8 cellular contexts compared by ENCODE assay signal in the genomic region with DNA sequence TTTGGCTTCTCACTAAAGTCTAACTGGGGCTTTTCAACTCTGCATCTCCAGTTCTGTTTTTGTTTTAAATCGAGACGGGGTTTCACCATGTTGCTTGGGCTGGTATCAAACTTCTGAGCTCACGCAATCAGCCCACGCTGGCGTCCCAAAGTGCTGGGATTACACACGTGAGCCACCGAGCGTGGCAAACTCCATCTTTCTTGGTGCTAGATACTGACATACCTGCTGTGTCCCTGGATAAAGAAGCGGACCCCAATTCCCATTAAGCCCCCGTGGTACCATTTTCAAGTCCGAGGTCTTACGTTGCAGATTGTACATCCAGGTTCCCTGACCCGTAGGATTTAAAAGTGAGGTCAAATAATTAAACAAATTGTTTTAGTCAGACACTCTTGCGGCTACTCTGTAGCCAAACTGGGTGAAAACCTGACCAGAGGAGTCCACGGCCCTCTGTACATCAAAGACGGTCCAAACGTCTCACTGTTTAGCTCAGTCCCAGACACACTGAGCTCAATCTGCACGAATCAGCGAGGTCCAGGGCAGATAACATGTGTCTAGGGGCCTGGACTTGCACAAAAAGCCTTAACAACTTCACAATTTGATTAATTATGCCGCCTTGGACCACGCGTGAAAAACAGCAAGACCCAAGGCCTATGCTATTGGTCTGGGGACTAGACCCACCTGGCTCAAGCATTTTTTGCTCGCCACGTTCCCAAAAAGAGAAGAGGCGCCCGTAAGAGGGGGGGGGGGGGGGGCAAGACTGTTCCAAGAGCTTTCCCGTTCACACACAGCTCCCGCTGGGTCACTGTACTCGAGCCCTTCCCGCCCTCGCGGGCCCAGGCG. TPM values are rescaled to one million over a fixed set of nuclear protein-coding genes. Genes with fewer than 3 reads are reported as not detected.
DNase-seq lines count a peak whose midpoint lies in the region; ATAC-seq and TF ChIP-seq lines count a peak whose summit lies in the region.

No MANE protein-coding gene starts in this region.

- H3K4me3 Mint-ChIP-seq in stimulated activated naive CD8-positive, alpha-beta T cell treated with anti-CD3 and anti-CD28 coated beads, Interleukin-15, Interleukin-2, amounts not matched to agents 100 ng/mL and 50 ng/mL, for 24 hours = peak overlapping the region; percentile 95

- H3K27me3 Mint-ChIP-seq in stimulated activated naive CD8-positive, alpha-beta T cell treated with anti-CD3 and anti-CD28 coated beads, Interleukin-15, Interleukin-2, amounts not matched to agents 100 ng/mL and 50 ng/mL, for 24 hours = no peaks in the 10 kb centered on the region

- H3K27ac ChIP-seq in OCI-LY3 (ENCODE audit: low read length) (peak overlapping the region; percentile 67), liver (ENCODE audit: low read depth in 1 of 2, low read length in 2 of 2) (peak overlapping the region; percentile 100)

- peak overlapping the region; percentile 91 for H3K4me3 ChIP-seq in OCI-LY3 (ENCODE audit: low read length)
- peak overlapping the region; percentile 61 to 97 (median 76) for H3K4me3 ChIP-seq in liver (ENCODE audit: low read depth in 1 of 3, low read length in 3 of 3)

- H3K4me2 ChIP-seq in OCI-LY3 (ENCODE audit: low read length) = peak overlapping the region; percentile 98

- intact Hi-C loops in Right ventricle myocardium inferior (cut with DNase I) (no loop called here), cardiac septum (cut with DNase I) (loop anchor here (10.0 kb wide), 1 partner anchor 640 kb away; the partner anchor contains the start of gene ACO1)

- H2AFZ ChIP-seq in OCI-LY3 (ENCODE audit: low read depth, low read length) = peak overlapping the region; percentile 40; the same call in 1 of the 2 replicates

- H3K4me1 Mint-ChIP-seq in stimulated activated naive CD8-positive, alpha-beta T cell treated with anti-CD3 and anti-CD28 coated beads, Interleukin-15, Interleukin-2, amounts not matched to agents 100 ng/mL and 50 ng/mL, for 24 hours (ENCODE audit: low read depth) = peaks cover 67% of the 10 kb centered on the region

- WGBS in liver = 13% methylated on average over 33 of the region's 33 CpGs

- H3K79me2 ChIP-seq in OCI-LY3 (ENCODE audit: low read length) = peaks cover 97% of the 10 kb centered on the region

- DNase-seq in Right ventricle myocardium inferior (ENCODE audit: missing footprints) (no peak), cardiac septum (ENCODE audit: low spot score) (no peak), cerebellar nuclear complex (lab: John Stamatoyannopoulos, UW) (peak; percentile 1 to 28), amniotic stem cell (lab: John Stamatoyannopoulos, UW) (no peak)

- H3K36me3 ChIP-seq in OCI-LY3 (replicated peaks; ENCODE audit: low read depth, low read length) (peaks cover 39% of the 10 kb centered on the region), liver (ENCODE audit: control insufficient read depth in 4 of 4, insufficient read depth in 3 of 4, low read depth in 1 of 4, low read length in 3 of 4) (peaks cover 4 to 10% (median 8%) of the 10 kb centered on the region in 4 donors)

- H3K9ac ChIP-seq in OCI-LY3 (ENCODE audit: low read length) = peak overlapping the region; percentile 92
- peak overlapping the region; percentile 73 to 100 for H3K9ac ChIP-seq in liver (ENCODE audit: low read depth in 1 of 2, low read length in 2 of 2)

- ATAC-seq in Right ventricle myocardium inferior = peak; percentile 9
- ATAC-seq in GM21367 (IDR thresholded peaks at IDR 0.05; ENCODE audit: unreplicated experiment) = no peak

- peaks cover 31% of the 10 kb centered on the region for H3K4me1 ChIP-seq in OCI-LY3 (ENCODE audit: low read length)
- peaks cover 6 to 48% (median 36%) of the 10 kb centered on the region in 4 donors for H3K4me1 ChIP-seq in liver (ENCODE audit: control insufficient read depth in 4 of 4, insufficient read depth in 4 of 4, low read length in 3 of 4)

- peak overlapping the region; percentile 97 for H3K27ac Mint-ChIP-seq in stimulated activated naive CD8-positive, alpha-beta T cell treated with anti-CD3 and anti-CD28 coated beads, Interleukin-15, Interleukin-2, amounts not matched to agents 100 ng/mL and 50 ng/mL, for 24 hours

- TF ChIP-seq CTCF in OCI-LY3 (IDR thresholded peaks at IDR 0.05; ENCODE audit: low read depth, low read length) (no peak), liver (IDR thresholded peaks at IDR 0.05; ENCODE audit: low read depth, low read length, missing input control) (no peak)

- peaks cover 70% of the 10 kb centered on the region for H3K36me3 Mint-ChIP-seq in stimulated activated naive CD8-positive, alpha-beta T cell treated with anti-CD3 and anti-CD28 coated beads, Interleukin-15, Interleukin-2, amounts not matched to agents 100 ng/mL and 50 ng/mL, for 24 hours (ENCODE audit: low read depth)

- H4K20me1 ChIP-seq in OCI-LY3 (ENCODE audit: insufficient read depth, low read length) = peaks cover 32% of the 10 kb centered on the region

- H3K9me3 Mint-ChIP-seq in stimulated activated naive CD8-positive, alpha-beta T cell treated with anti-CD3 and anti-CD28 coated beads, Interleukin-15, Interleukin-2, amounts not matched to agents 100 ng/mL and 50 ng/mL, for 24 hours = no peaks in the 10 kb centered on the region

- no peak for TF ChIP-seq RAD21 in liver (IDR thresholded peaks at IDR 0.05)

- no peaks in the 10 kb centered on the region for H3K9me3 ChIP-seq in OCI-LY3 (ENCODE audit: insufficient read depth, low read length)
- H3K9me3 ChIP-seq in liver (ENCODE audit: control insufficient read depth in 4 of 4, low read length in 3 of 4) = no peaks in the 10 kb centered on the region

- no peaks in the 10 kb centered on the region for H3K27me3 ChIP-seq in OCI-LY3 (ENCODE audit: low read depth, low read length)
- H3K27me3 ChIP-seq in liver (ENCODE audit: control insufficient read depth in 4 of 4, insufficient read depth in 4 of 4, low read length in 3 of 4) = no peaks in the 10 kb centered on the region

TF ChIP-seq in liver, 16 proteins besides CTCF, POLR2A, EP300 and RAD21:
- TF ChIP-seq YY1 (IDR thresholded peaks at IDR 0.05) (peak; percentile 73), FOXA1 (IDR thresholded peaks at IDR 0.05) (no peak), HNF4G (IDR thresholded peaks at IDR 0.05) (no peak)
- TF ChIP-seq, protein P1, sequence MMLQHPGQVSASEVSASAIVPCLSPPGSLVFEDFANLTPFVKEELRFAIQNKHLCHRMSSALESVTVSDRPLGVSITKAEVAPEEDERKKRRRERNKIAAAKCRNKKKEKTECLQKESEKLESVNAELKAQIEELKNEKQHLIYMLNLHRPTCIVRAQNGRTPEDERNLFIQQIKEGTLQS (IDR thresholded peaks at IDR 0.05) = no peak

RNA-seq across cellular contexts. Expression of gene DNAJA1, which starts 0.7 kb away (rescaled TPM):
- total RNA-seq in Right ventricle myocardium inferior = 82.3 TPM
- total RNA-seq in cardiac septum = 87.6 TPM
- 10 to 100 TPM; 60.9 to 96.6 TPM for total RNA-seq in liver
- polyA plus RNA-seq in liver = 10 to 100 TPM; 72.3 to 74.6 TPM

RNA-seq across cellular contexts. Expression of gene APTX, which starts 22.9 kb away (rescaled TPM):
- total RNA-seq in Right ventricle myocardium inferior (12.2 TPM), cardiac septum (18.7 TPM), liver (10 to 100 TPM; 13.6 to 16.3 TPM)
- 10 to 100 TPM; 14.2 to 17.4 TPM for polyA plus RNA-seq in liver

RNA-seq across cellular contexts. Expression of gene SMU1, which starts 52.1 kb away (rescaled TPM):
- total RNA-seq in Right ventricle myocardium inferior (15.2 TPM), cardiac septum (16.4 TPM), liver (10 to 100 TPM; 12.3 to 14.2 TPM)
- polyA plus RNA-seq in liver = 1 to 10 TPM; 5.3 to 6.7 TPM

Comparison
In these comparisons a context has a peak if more than half of its experiments do, and no peak if none do; other contexts are left out.
1. DNase-seq: peak in cerebellar nuclear complex (2 of 2); none in Right ventricle myocardium inferior (single experiment), cardiac septum (single experiment) and amniotic stem cell (single experiment).